1 cellular context compared by ENCODE assay signal in genomic region chr11:2406476-2406875, GRCh38.
TF ChIP-seq lines count a peak whose summit lies in the region.

No MANE protein-coding gene starts in this region.

TF ChIP-seq in K562, 482 proteins besides CTCF, POLR2A, EP300 and RAD21:
- TF ChIP-seq LCOR (CRISPR knock-in tag; IDR thresholded peaks at IDR 0.05): no peak
- TF ChIP-seq EGR1 (conservative IDR thresholded peaks at IDR 0.05): peak; percentile 40; the same call in 1 of the 2 replicates
- TF ChIP-seq CHAMP1 (IDR thresholded peaks at IDR 0.05): no peak
- TF ChIP-seq NKRF (IDR thresholded peaks at IDR 0.05; ENCODE audit: borderline replicate concordance): no peak
- no peak for TF ChIP-seq RCOR1 (IDR thresholded peaks at IDR 0.05; ENCODE audit: borderline replicate concordance in 1 of 2, low read depth in 2 of 2, low read length in 2 of 2)
- no peak for TF ChIP-seq NFIC (IDR thresholded peaks at IDR 0.05)
